8 cellular contexts compared by ENCODE assay signal in genomic region chr15:101070502-101071273, GRCh38.
A peak's percentile ranks its signal among the peaks of the same experiment; 100 is the strongest.
DNase-seq lines count a peak whose midpoint lies in the region; ATAC-seq and TF ChIP-seq lines count a peak whose summit lies in the region.

No MANE protein-coding gene starts in this region.

- no peaks in the 10 kb centered on the region for H3K4me1 ChIP-seq in Karpas-422 (ENCODE audit: low read length)

- H4K20me1 ChIP-seq in Karpas-422 (ENCODE audit: insufficient read depth, low read depth, low read length), result peaks cover 4% of the 10 kb centered on the region; the same call in 1 of the 2 replicates

- no peak overlapping the region for H3K4me2 ChIP-seq in Karpas-422 (ENCODE audit: low read depth, low read length, poor library complexity, severe bottlenecking)

- no peak overlapping the region for H3K9ac ChIP-seq in Karpas-422 (ENCODE audit: low read length)

- TF ChIP-seq CTCF in RWPE1 (conservative IDR thresholded peaks at IDR 0.05; ENCODE audit: low read depth), result no peak

- CTCF ChIA-PET in RWPE1 (lab: Yijun Ruan, JAX), result interaction anchor here (0.6 to 2.6 kb wide), 2 partner anchors 17 to 18 kb away, joined by 4 to 9 read pairs; no protein-coding TSS in a partner anchor

- POLR2A ChIA-PET in RWPE1 (lab: Yijun Ruan, JAX; ENCODE audit: low non-redundant PET), result no interaction called here

- intact Hi-C loops in sciatic nerve (cut with DNase I), result no loop called here
- intact Hi-C loops in left colon (cut with DNase I, micrococcal nuclease), result no loop called here

- no peak overlapping the region for H3K4me3 ChIP-seq in Karpas-422 (ENCODE audit: low read length)

- no peaks in the 10 kb centered on the region for H3K27me3 ChIP-seq in Karpas-422 (ENCODE audit: low read length)

- peak; percentile 8 for DNase-seq in HK-2 (ENCODE audit: unreplicated experiment)
- peak; percentile 69 for DNase-seq in RWPE1 (ENCODE audit: low spot score)
- DNase-seq in fibroblast of gingiva (ENCODE audit: low read depth), result peak; percentile 87
- DNase-seq in sciatic nerve (ENCODE audit: low spot score), result peak; percentile 62
- DNase-seq in NCI-H526 treated with DMSO at 0.1 percent for 48 hours (lab: John Stamatoyannopoulos, UW), result no peak
- no peak for DNase-seq in Karpas-422
- DNase-seq in left colon, result no peak

- H3K27ac ChIP-seq in RWPE1 (peak overlapping the region; percentile 90), Karpas-422 (ENCODE audit: low read length) (no peak overlapping the region)

- peaks cover 46% of the 10 kb centered on the region; the same call in 1 of the 2 replicates for H3K36me3 ChIP-seq in Karpas-422 (ENCODE audit: insufficient read depth, low read length)

- no peaks in the 10 kb centered on the region for H3K9me2 ChIP-seq in Karpas-422 (replicated peaks; ENCODE audit: insufficient read depth, low read length)

- ATAC-seq in sciatic nerve, result peak; percentile 81
- no peak for ATAC-seq in GM18907 (IDR thresholded peaks at IDR 0.05; ENCODE audit: unreplicated experiment)
- no peak for ATAC-seq in left colon

- H3K79me2 ChIP-seq in Karpas-422 (ENCODE audit: low read length), result no peaks in the 10 kb centered on the region

- H2AFZ ChIP-seq in Karpas-422 (ENCODE audit: low read length), result no peak overlapping the region

- H3K9me3 ChIP-seq in Karpas-422 (ENCODE audit: low read length), result no peaks in the 10 kb centered on the region

Comparison
In these comparisons a context has a peak if more than half of its experiments do, and no peak if none do; other contexts are left out.
1. DNase-seq: peak in HK-2 (single experiment), RWPE1 (single experiment), fibroblast of gingiva (single experiment) and sciatic nerve (single experiment); none in NCI-H526 treated with DMSO at 0.1 percent for 48 hours (single experiment), Karpas-422 (single experiment) and left colon (0 of 2).